1 cellular context compared by ENCODE assay signal in genomic region chr18:8883409-8883668, GRCh38.
TF ChIP-seq lines count a peak whose summit lies in the region.

No MANE protein-coding gene starts in this region.

TF ChIP-seq in A549, 52 proteins besides CTCF, POLR2A, EP300 and RAD21 (continued from another document):
- no peak for TF ChIP-seq REST (IDR thresholded peaks at IDR 0.05)
- TF ChIP-seq NPAS2 (CRISPR knock-in tag; IDR thresholded peaks at IDR 0.05; ENCODE audit: borderline replicate concordance) = no peak
- TF ChIP-seq BCL3 (IDR thresholded peaks at IDR 0.05) = no peak
TF ChIP-seq in A549: peak in this region for 0.
